In genomic region chr16:67872631-67873434, GRCh38 we compare ENCODE assay signal across 1 cellular context.
A peak's percentile ranks its signal among the peaks of the same experiment; 100 is the strongest.
TF ChIP-seq lines count a peak whose summit lies in the region.

Gene EDC4, plus strand, starts transcription at chr16:67873052. Its CDS starts 210 bp downstream, at chr16:67873262.

TF ChIP-seq in HEK293, 187 proteins besides CTCF, POLR2A, EP300 and RAD21 (continued from another document and continues in another):
- peak; percentile 73 for TF ChIP-seq INSM2 (tag by site-specific recombination; IDR thresholded peaks at IDR 0.05)
- peak; percentile 62; the same call in 1 of the 2 replicates for TF ChIP-seq ZBTB44 (tag by site-specific recombination; IDR thresholded peaks at IDR 0.05)
- TF ChIP-seq SCRT2 (tag by site-specific recombination; IDR thresholded peaks at IDR 0.05) = 0 out of 2 replicates have a peak, but pooled peaks have one; percentile 20
- TF ChIP-seq ZNF521 (tag by site-specific recombination; IDR thresholded peaks at IDR 0.05) = no peak
- peak; percentile 78 for TF ChIP-seq KLF10 (tag by site-specific recombination; IDR thresholded peaks at IDR 0.05)
- TF ChIP-seq ZNF785 (tag by site-specific recombination; IDR thresholded peaks at IDR 0.05) = peak; percentile 43; the same call in 1 of the 2 replicates
- TF ChIP-seq ZBTB10 (tag by site-specific recombination; IDR thresholded peaks at IDR 0.05) = 0 out of 2 replicates have a peak, but pooled peaks have one; percentile 16
- no peak for TF ChIP-seq ZNF747 (tag by site-specific recombination; IDR thresholded peaks at IDR 0.05)
- TF ChIP-seq ZNF266 (tag by site-specific recombination; IDR thresholded peaks at IDR 0.05; ENCODE audit: low read depth) = no peak
- no peak for TF ChIP-seq ZNF830 (tag by site-specific recombination; IDR thresholded peaks at IDR 0.05; ENCODE audit: low read depth)
- no peak for TF ChIP-seq ZNF37A (tag by site-specific recombination; IDR thresholded peaks at IDR 0.05)
- peak; percentile 100 for TF ChIP-seq KLF16 (tag by site-specific recombination; IDR thresholded peaks at IDR 0.05)
- TF ChIP-seq ZNF280D (tag by site-specific recombination; IDR thresholded peaks at IDR 0.05) = no peak
- no peak for TF ChIP-seq ZNF548 (tag by site-specific recombination; IDR thresholded peaks at IDR 0.05)
- TF ChIP-seq RBAK (tag by site-specific recombination; IDR thresholded peaks at IDR 0.05) = no peak
- TF ChIP-seq HOXD13 (CRISPR knock-in tag; IDR thresholded peaks at IDR 0.05; ENCODE audit: borderline replicate concordance) = 0 out of 2 replicates have a peak, but pooled peaks have one; percentile 6
- no peak for TF ChIP-seq BCL6B (tag by site-specific recombination; IDR thresholded peaks at IDR 0.05)
- TF ChIP-seq SP2 (tag by site-specific recombination; IDR thresholded peaks at IDR 0.05) = peak; percentile 70
- TF ChIP-seq ZNF2 (tag by site-specific recombination; IDR thresholded peaks at IDR 0.05) = peak; percentile 79; the same call in 1 of the 2 replicates
- TF ChIP-seq ZNF184 (tag by site-specific recombination; IDR thresholded peaks at IDR 0.05) = peak; percentile 62; the same call in 1 of the 2 replicates
- TF ChIP-seq ZNF423 (tag by site-specific recombination; IDR thresholded peaks at IDR 0.05) = no peak
- no peak for TF ChIP-seq TRIM28 (IDR thresholded peaks at IDR 0.05; ENCODE audit: borderline replicate concordance, low read length)
- no peak for TF ChIP-seq ZBTB1 (tag by site-specific recombination; IDR thresholded peaks at IDR 0.05)
- TF ChIP-seq ZBTB20 (tag by site-specific recombination; IDR thresholded peaks at IDR 0.05) = peak; percentile 60; the same call in 1 of the 2 replicates
- TF ChIP-seq ZNF677 (tag by site-specific recombination; IDR thresholded peaks at IDR 0.05) = 0 out of 2 replicates have a peak, but pooled peaks have one; percentile 34
- TF ChIP-seq ZBTB21 (tag by site-specific recombination; IDR thresholded peaks at IDR 0.05) = peak; percentile 55; the same call in 1 of the 2 replicates
- peak; percentile 100 for TF ChIP-seq ZBTB11 (tag by site-specific recombination; conservative IDR thresholded peaks at IDR 0.05; ENCODE audit: low read depth)
- TF ChIP-seq REST (tag by site-specific recombination; IDR thresholded peaks at IDR 0.05) = peak; percentile 35; the same call in 1 of the 2 replicates
- TF ChIP-seq ZNF76 (tag by site-specific recombination; IDR thresholded peaks at IDR 0.05; ENCODE audit: borderline replicate concordance, low read depth) = peak; percentile 77; the same call in 1 of the 2 replicates
- TF ChIP-seq YY1 (tag by site-specific recombination; IDR thresholded peaks at IDR 0.05) = no peak; the same call in 1 of the 2 replicates
- TF ChIP-seq MEIS1 (CRISPR knock-in tag; IDR thresholded peaks at IDR 0.05; ENCODE audit: borderline replicate concordance) = no peak
- TF ChIP-seq WT1 (tag by site-specific recombination; IDR thresholded peaks at IDR 0.05) = peak; percentile 19; the same call in 1 of the 2 replicates
- TF ChIP-seq GLI4 (tag by site-specific recombination; IDR thresholded peaks at IDR 0.05) = peak; percentile 80; the same call in 1 of the 2 replicates
- TF ChIP-seq ZNF670 (tag by site-specific recombination; IDR thresholded peaks at IDR 0.05; ENCODE audit: low read depth) = no peak
- no peak; the same call in 1 of the 2 replicates for TF ChIP-seq ZNF148 (tag by site-specific recombination; IDR thresholded peaks at IDR 0.05; ENCODE audit: borderline replicate concordance)
- no peak for TF ChIP-seq ZNF146 (tag by site-specific recombination; IDR thresholded peaks at IDR 0.05)
- TF ChIP-seq ZBTB8A (tag by site-specific recombination; IDR thresholded peaks at IDR 0.05) = no peak; the same call in 1 of the 2 replicates
- TF ChIP-seq ZNF561 (tag by site-specific recombination; IDR thresholded peaks at IDR 0.05; ENCODE audit: borderline replicate concordance) = peak; percentile 73
